1 cellular context compared by ENCODE assay signal in the genomic region with DNA sequence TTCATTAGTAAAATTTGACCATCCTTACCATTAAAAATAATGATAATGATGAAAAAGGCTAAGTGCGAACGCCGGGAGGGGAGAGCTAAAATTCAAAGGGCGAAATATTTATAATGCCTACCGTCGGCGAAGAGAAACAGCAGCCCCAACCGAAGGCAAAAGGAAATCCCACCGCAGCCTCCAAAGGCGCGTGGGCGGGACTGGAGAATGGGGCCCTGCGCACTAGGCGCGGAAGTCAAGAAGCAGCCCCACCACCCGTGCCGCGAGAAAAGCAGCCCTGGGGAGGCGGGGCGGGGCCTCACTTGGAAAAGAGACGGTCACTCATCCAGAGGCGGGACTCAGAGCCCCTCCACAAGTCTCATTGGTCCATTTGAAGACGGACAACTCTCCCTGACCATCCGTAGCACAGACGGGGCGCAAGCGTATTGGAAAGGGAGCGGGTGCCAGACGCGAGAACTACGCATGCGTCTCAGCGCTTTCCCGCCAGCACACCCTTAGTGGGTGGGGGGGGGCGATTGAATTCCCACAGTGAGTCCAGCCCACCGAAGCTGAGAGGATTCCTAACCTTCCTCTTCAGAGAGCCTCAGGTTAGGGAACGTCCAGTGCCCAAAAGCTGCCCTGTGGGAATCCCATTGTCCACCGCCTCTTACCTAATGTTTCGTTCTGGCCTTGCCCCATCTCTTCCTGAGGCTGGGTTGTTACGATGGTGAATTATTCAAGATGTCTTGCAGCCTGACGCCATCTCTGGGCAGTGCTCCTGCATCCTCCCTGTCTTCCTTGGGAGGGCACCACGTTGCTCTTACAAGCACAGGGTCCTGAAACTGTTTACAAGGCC.
TF ChIP-seq lines count a peak whose summit lies in the region.

No MANE protein-coding gene starts in this region.

TF ChIP-seq in GM12878, 131 proteins besides CTCF, POLR2A, EP300 and RAD21 (continues in another document):
- TF ChIP-seq SUZ12 (IDR thresholded peaks at IDR 0.05; ENCODE audit: unreplicated experiment) (no peak), PAX8 (IDR thresholded peaks at IDR 0.05) (no peak), ZNF384 (IDR thresholded peaks at IDR 0.05; ENCODE audit: borderline replicate concordance, low read depth, low read length) (no peak), BCL11A (IDR thresholded peaks at IDR 0.05; ENCODE audit: low read depth, low read length) (no peak), PAX5 (IDR thresholded peaks at IDR 0.05; ENCODE audit: borderline replicate concordance, low read depth, low read length) (no peak), CREM (IDR thresholded peaks at IDR 0.05; ENCODE audit: low read depth) (peak; percentile 25; the same call in 1 of the 2 replicates), NR2C2 (IDR thresholded peaks at IDR 0.05; ENCODE audit: borderline replicate concordance, control insufficient read depth, insufficient read length, low read depth) (no peak), EGR1 (IDR thresholded peaks at IDR 0.05; ENCODE audit: borderline replicate concordance in 1 of 2, low read depth in 2 of 2, low read length in 2 of 2) (peak; percentile 31 to 98), IRF4 (IDR thresholded peaks at IDR 0.05; ENCODE audit: low read depth, low read length) (no peak), RCOR1 (conservative IDR thresholded peaks at IDR 0.05; ENCODE audit: low read depth, low read length) (no peak), NR2C1 (IDR thresholded peaks at IDR 0.05) (no peak), POLR2AphosphoS5 (IDR thresholded peaks at IDR 0.05; ENCODE audit: low read length) (peak; percentile 85), BRCA1 (IDR thresholded peaks at IDR 0.05; ENCODE audit: low read depth, low read length) (no peak), SIN3A (IDR thresholded peaks at IDR 0.05; ENCODE audit: low read depth, low read length) (no peak; the same call in 1 of the 2 replicates), RB1 (IDR thresholded peaks at IDR 0.05; ENCODE audit: borderline replicate concordance) (peak; percentile 100), TBL1XR1 (IDR thresholded peaks at IDR 0.05; ENCODE audit: low read depth, low read length) (peak; percentile 14; the same call in 1 of the 2 replicates), CBFB (IDR thresholded peaks at IDR 0.05; ENCODE audit: low read depth) (peak; percentile 68), HCFC1 (IDR thresholded peaks at IDR 0.05; ENCODE audit: low read length) (no peak; the same call in 1 of the 2 replicates), ZSCAN29 (IDR thresholded peaks at IDR 0.05) (no peak), CBX3 (IDR thresholded peaks at IDR 0.05; ENCODE audit: borderline replicate concordance, low read depth) (no peak), ZNF24 (IDR thresholded peaks at IDR 0.05) (peak; percentile 84), SREBF1 (IDR thresholded peaks at IDR 0.05; ENCODE audit: low read length) (no peak), CUX1 (IDR thresholded peaks at IDR 0.05; ENCODE audit: insufficient replicate concordance, low read depth, low read length) (no peak), SREBF2 (IDR thresholded peaks at IDR 0.05; ENCODE audit: low read length) (no peak), CHD4 (IDR thresholded peaks at IDR 0.05) (no peak), SMC3 (IDR thresholded peaks at IDR 0.05; ENCODE audit: borderline replicate concordance, low read length) (0 out of 2 replicates have a peak, but pooled peaks have one; percentile 7), RELA (IDR thresholded peaks at IDR 0.05; ENCODE audit: borderline replicate concordance, partially characterized antibody) (no peak), YBX1 (IDR thresholded peaks at IDR 0.05) (no peak)
- TF ChIP-seq, protein P1, sequence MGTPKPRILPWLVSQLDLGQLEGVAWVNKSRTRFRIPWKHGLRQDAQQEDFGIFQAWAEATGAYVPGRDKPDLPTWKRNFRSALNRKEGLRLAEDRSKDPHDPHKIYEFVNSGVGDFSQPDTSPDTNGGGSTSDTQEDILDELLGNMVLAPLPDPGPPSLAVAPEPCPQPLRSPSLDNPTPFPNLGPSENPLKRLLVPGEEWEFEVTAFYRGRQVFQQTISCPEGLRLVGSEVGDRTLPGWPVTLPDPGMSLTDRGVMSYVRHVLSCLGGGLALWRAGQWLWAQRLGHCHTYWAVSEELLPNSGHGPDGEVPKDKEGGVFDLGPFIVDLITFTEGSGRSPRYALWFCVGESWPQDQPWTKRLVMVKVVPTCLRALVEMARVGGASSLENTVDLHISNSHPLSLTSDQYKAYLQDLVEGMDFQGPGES (IDR thresholded peaks at IDR 0.05), result peak; percentile 88
- TF ChIP-seq, protein P2, sequence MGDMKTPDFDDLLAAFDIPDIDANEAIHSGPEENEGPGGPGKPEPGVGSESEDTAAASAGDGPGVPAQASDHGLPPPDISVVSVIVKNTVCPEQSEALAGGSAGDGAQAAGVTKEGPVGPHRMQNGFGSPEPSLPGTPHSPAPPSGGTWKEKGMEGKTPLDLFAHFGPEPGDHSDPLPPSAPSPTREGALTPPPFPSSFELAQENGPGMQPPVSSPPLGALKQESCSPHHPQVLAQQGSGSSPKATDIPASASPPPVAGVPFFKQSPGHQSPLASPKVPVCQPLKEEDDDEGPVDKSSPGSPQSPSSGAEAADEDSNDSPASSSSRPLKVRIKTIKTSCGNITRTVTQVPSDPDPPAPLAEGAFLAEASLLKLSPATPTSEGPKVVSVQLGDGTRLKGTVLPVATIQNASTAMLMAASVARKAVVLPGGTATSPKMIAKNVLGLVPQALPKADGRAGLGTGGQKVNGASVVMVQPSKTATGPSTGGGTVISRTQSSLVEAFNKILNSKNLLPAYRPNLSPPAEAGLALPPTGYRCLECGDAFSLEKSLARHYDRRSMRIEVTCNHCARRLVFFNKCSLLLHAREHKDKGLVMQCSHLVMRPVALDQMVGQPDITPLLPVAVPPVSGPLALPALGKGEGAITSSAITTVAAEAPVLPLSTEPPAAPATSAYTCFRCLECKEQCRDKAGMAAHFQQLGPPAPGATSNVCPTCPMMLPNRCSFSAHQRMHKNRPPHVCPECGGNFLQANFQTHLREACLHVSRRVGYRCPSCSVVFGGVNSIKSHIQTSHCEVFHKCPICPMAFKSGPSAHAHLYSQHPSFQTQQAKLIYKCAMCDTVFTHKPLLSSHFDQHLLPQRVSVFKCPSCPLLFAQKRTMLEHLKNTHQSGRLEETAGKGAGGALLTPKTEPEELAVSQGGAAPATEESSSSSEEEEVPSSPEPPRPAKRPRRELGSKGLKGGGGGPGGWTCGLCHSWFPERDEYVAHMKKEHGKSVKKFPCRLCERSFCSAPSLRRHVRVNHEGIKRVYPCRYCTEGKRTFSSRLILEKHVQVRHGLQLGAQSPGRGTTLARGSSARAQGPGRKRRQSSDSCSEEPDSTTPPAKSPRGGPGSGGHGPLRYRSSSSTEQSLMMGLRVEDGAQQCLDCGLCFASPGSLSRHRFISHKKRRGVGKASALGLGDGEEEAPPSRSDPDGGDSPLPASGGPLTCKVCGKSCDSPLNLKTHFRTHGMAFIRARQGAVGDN (IDR thresholded peaks at IDR 0.05), result peak; percentile 18; the same call in 1 of the 2 replicates
- TF ChIP-seq, protein P3, sequence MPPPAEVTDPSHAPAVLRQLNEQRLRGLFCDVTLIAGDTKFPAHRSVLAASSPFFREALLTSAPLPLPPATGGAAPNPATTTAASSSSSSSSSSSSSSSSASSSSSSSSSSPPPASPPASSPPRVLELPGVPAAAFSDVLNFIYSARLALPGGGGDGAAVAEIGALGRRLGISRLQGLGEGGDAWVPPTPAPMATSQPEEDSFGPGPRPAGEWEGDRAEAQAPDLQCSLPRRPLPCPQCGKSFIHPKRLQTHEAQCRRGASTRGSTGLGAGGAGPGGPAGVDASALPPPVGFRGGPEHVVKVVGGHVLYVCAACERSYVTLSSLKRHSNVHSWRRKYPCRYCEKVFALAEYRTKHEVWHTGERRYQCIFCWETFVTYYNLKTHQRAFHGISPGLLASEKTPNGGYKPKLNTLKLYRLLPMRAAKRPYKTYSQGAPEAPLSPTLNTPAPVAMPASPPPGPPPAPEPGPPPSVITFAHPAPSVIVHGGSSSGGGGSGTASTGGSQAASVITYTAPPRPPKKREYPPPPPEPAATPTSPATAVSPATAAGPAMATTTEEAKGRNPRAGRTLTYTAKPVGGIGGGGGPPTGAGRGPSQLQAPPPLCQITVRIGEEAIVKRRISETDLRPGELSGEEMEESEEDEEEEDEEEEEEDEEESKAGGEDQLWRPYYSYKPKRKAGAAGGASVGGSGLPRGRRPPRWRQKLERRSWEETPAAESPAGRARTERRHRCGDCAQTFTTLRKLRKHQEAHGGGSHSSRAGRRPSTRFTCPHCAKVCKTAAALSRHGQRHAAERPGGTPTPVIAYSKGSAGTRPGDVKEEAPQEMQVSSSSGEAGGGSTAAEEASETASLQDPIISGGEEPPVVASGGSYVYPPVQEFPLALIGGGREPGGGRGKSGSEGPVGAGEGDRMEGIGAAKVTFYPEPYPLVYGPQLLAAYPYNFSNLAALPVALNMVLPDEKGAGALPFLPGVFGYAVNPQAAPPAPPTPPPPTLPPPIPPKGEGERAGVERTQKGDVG (CRISPR knock-in tag; IDR thresholded peaks at IDR 0.05), result no peak
- TF ChIP-seq, protein P4, sequence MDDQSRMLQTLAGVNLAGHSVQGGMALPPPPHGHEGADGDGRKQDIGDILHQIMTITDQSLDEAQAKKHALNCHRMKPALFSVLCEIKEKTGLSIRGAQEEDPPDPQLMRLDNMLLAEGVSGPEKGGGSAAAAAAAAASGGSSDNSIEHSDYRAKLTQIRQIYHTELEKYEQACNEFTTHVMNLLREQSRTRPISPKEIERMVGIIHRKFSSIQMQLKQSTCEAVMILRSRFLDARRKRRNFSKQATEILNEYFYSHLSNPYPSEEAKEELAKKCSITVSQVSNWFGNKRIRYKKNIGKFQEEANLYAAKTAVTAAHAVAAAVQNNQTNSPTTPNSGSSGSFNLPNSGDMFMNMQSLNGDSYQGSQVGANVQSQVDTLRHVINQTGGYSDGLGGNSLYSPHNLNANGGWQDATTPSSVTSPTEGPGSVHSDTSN (IDR thresholded peaks at IDR 0.05; ENCODE audit: insufficient replicate concordance, low read depth, low read length), result peak; percentile 96
- TF ChIP-seq, protein P5, sequence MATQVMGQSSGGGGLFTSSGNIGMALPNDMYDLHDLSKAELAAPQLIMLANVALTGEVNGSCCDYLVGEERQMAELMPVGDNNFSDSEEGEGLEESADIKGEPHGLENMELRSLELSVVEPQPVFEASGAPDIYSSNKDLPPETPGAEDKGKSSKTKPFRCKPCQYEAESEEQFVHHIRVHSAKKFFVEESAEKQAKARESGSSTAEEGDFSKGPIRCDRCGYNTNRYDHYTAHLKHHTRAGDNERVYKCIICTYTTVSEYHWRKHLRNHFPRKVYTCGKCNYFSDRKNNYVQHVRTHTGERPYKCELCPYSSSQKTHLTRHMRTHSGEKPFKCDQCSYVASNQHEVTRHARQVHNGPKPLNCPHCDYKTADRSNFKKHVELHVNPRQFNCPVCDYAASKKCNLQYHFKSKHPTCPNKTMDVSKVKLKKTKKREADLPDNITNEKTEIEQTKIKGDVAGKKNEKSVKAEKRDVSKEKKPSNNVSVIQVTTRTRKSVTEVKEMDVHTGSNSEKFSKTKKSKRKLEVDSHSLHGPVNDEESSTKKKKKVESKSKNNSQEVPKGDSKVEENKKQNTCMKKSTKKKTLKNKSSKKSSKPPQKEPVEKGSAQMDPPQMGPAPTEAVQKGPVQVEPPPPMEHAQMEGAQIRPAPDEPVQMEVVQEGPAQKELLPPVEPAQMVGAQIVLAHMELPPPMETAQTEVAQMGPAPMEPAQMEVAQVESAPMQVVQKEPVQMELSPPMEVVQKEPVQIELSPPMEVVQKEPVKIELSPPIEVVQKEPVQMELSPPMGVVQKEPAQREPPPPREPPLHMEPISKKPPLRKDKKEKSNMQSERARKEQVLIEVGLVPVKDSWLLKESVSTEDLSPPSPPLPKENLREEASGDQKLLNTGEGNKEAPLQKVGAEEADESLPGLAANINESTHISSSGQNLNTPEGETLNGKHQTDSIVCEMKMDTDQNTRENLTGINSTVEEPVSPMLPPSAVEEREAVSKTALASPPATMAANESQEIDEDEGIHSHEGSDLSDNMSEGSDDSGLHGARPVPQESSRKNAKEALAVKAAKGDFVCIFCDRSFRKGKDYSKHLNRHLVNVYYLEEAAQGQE (IDR thresholded peaks at IDR 0.05; ENCODE audit: low read depth, low read length), result no peak
